12 cellular contexts compared by ENCODE assay signal in genomic region chr7:131948434-131949053, GRCh38.
A peak's percentile ranks its signal among the peaks of the same experiment; 100 is the strongest.
DNase-seq lines count a peak whose midpoint lies in the region; ATAC-seq, FAIRE-seq and TF ChIP-seq lines count a peak whose summit lies in the region.
"Had no signal": no experiment of that assay in that cellular context is flagged by ENCODE, and none has a peak within 500 bp of the region (broad histone marks: within the 10 kb centered on the region; RNA-seq: fewer than 3 reads in every experiment).

No MANE protein-coding gene starts in this region.

- FAIRE-seq in frontal cortex (lab: Jason Lieb, UNC): no peak

- DNase-seq in Ammon's horn (ENCODE audit: low spot score) (peak; percentile 50), NCI-H1694 treated with DMSO at 0.1 percent for 48 hours (lab: John Stamatoyannopoulos, UW) (peak; percentile 41), epithelial cell of esophagus (ENCODE audit: low read depth) (peak; percentile 7), mucosa of descending colon (peak in 2 of 3 donors; percentile 57 to 72), natural killer cell (no peak), frontal cortex (ENCODE audit: low spot score in 2 of 2) (no peak)
- DNase-seq in stimulated activated CD4-positive, alpha-beta T cell treated with anti-CD3 and anti-CD28 coated beads, Interleukin-4, amount 100 ng/mL, for 4 hours: no peak

- ATAC-seq in mucosa of descending colon (peak; percentile 84), natural killer cell (no peak), GM19397 (IDR thresholded peaks at IDR 0.05; ENCODE audit: unreplicated experiment) (no peak)
- ATAC-seq: HCT116 had no signal

- H3K36me3 ChIP-seq in mucosa of descending colon (ENCODE audit: low read depth): no peaks in the 10 kb centered on the region
- H3K36me3 ChIP-seq: adrenal gland had no signal

- H3K27ac Mint-ChIP-seq in natural killer cell: no peak overlapping the region
- H3K27ac Mint-ChIP-seq: B cell had no signal

- H3K4me1 ChIP-seq in mucosa of descending colon (ENCODE audit: low read depth): peaks cover 20% of the 10 kb centered on the region
- H3K4me1 ChIP-seq: adrenal gland had no signal

- no peak overlapping the region for H3K4me3 Mint-ChIP-seq in natural killer cell
- H3K4me3 Mint-ChIP-seq: B cell had no signal

- peaks cover 17 to 32% of the 10 kb centered on the region in 2 donors for H3K27me3 Mint-ChIP-seq in natural killer cell (ENCODE audit: low read depth in 2 of 2)

- intact Hi-C loops in mucosa of descending colon (cut with DNase I, micrococcal nuclease) (loop anchor here in 1 of 2 donors (2.0 kb wide), 1 partner anchor 302 kb away; no protein-coding TSS in a partner anchor), natural killer cell (cut with micrococcal nuclease) (no loop called here)

- TF ChIP-seq CTCF in epithelial cell of esophagus (IDR thresholded peaks at IDR 0.05; ENCODE audit: insufficient read depth, low read depth, low read length, missing control alignments): no peak
- no peak for TF ChIP-seq CTCF in mucosa of descending colon (IDR thresholded peaks at IDR 0.05)
- no peak for TF ChIP-seq CTCF in natural killer cell (IDR thresholded peaks at IDR 0.05)

- H3K36me3 Mint-ChIP-seq in natural killer cell: no peaks in the 10 kb centered on the region

- H3K4me1 Mint-ChIP-seq in natural killer cell: no peaks in the 10 kb centered on the region
- H3K4me1 Mint-ChIP-seq: B cell had no signal

- no peaks in the 10 kb centered on the region for H3K9me3 ChIP-seq in mucosa of descending colon
- H3K9me3 ChIP-seq: adrenal gland had no signal

- H3K4me3 ChIP-seq in epithelial cell of esophagus (ENCODE audit: low read length) (no peak overlapping the region), mucosa of descending colon (no peak overlapping the region)
- H3K4me3 ChIP-seq: adrenal gland, skin epidermis had no signal

- no peaks in the 10 kb centered on the region for H3K9me3 Mint-ChIP-seq in natural killer cell

Comparison
In these comparisons a context has a peak if more than half of its experiments do, and no peak if none do; other contexts are left out.
1. DNase-seq: peak in Ammon's horn (single experiment), NCI-H1694 treated with DMSO at 0.1 percent for 48 hours (single experiment), epithelial cell of esophagus (single experiment) and mucosa of descending colon (2 of 3); none in natural killer cell (single experiment), stimulated activated CD4-positive, alpha-beta T cell treated with anti-CD3 and anti-CD28 coated beads, Interleukin-4, amount 100 ng/mL, for 4 hours (0 of 2) and frontal cortex (0 of 2).